1 cellular context compared by ENCODE assay signal in genomic region chr19:15433519-15434069, GRCh38.
TF ChIP-seq lines count a peak whose summit lies in the region.

No MANE protein-coding gene starts in this region.

TF ChIP-seq in K562, 482 proteins besides CTCF, POLR2A, EP300 and RAD21:
- TF ChIP-seq ELK1 (CRISPR knock-in tag; IDR thresholded peaks at IDR 0.05) (no peak), NR2C1 (IDR thresholded peaks at IDR 0.05) (no peak), NR2C1 (tag; IDR thresholded peaks at IDR 0.05) (no peak), NR4A1 (CRISPR knock-in tag; IDR thresholded peaks at IDR 0.05) (no peak), NR4A1 (tag; IDR thresholded peaks at IDR 0.05) (no peak), MCM7 (IDR thresholded peaks at IDR 0.05) (no peak), TOE1 (IDR thresholded peaks at IDR 0.05; ENCODE audit: borderline replicate concordance) (no peak), TOE1 (CRISPR knock-in tag; IDR thresholded peaks at IDR 0.05; ENCODE audit: borderline replicate concordance, low read depth) (no peak), HMG20B (CRISPR knock-in tag; IDR thresholded peaks at IDR 0.05) (no peak), THRA (IDR thresholded peaks at IDR 0.05) (no peak), SP2 (IDR thresholded peaks at IDR 0.05; ENCODE audit: extremely low read depth, low read depth, low read length, poor library complexity, severe bottlenecking) (no peak), KLF16 (IDR thresholded peaks at IDR 0.05) (no peak), SRSF9 (IDR thresholded peaks at IDR 0.05; ENCODE audit: borderline replicate concordance, low read depth, low read length) (no peak), POLR2H (tag; IDR thresholded peaks at IDR 0.05; ENCODE audit: low read depth) (no peak), CBX3 (IDR thresholded peaks at IDR 0.05; ENCODE audit: borderline replicate concordance in 1 of 2, low read length in 2 of 2) (no peak), RBM15 (IDR thresholded peaks at IDR 0.05; ENCODE audit: insufficient read depth, low read length) (no peak)
